9 cellular contexts compared by ENCODE assay signal in the genomic region with DNA sequence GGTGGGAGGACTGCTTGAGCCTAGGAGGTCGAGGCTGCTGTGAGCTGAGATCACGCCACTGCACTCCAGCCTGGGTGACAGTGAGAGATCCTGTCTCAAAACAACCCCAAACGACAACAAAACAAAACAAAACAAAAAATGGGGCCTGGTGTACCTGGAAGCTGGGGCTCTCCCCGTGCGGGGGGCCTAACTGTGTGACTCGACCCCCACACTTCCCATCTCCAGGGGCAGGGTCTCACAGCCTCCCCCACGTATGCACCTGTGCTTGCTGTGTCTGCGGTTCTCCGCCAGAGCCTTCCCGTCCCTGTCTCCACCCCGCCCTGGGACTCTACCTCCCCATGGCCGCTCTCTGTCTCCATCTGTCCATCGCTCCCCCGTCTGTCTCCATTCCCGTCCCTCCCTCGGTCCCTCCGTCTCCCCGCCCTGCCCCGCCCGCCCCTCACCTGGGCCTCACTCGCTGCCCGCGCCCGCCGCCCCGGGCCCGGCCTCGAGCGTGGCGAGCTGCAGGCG. TPM values are rescaled to one million over a fixed set of nuclear protein-coding genes. Genes with fewer than 3 reads are reported as not detected.
DNase-seq lines count a peak whose midpoint lies in the region; ATAC-seq and TF ChIP-seq lines count a peak whose summit lies in the region.
"Had no signal": no experiment of that assay in that cellular context is flagged by ENCODE, and none has a peak within 500 bp of the region (broad histone marks: within the 10 kb centered on the region; RNA-seq: fewer than 3 reads in every experiment).

No MANE protein-coding gene starts in this region.

- TF ChIP-seq POLR2A in ovary (IDR thresholded peaks at IDR 0.05): no peak

- DNase-seq in Calu3: no peak
- DNase-seq in NCI-H146 (lab: John Stamatoyannopoulos, UW): peak; percentile 76
- DNase-seq in coronary artery (ENCODE audit: low spot score): no peak
- DNase-seq in ovary: peak in 1 of 5 donors; percentile 52
- DNase-seq in AG20443 (ENCODE audit: low spot score): no peak
- DNase-seq in NCI-H345 treated with DMSO at 0.1 percent for 48 hours (lab: John Stamatoyannopoulos, UW; ENCODE audit: unreplicated experiment): no peak
- DNase-seq in cortex of kidney (lab: John Stamatoyannopoulos, UW): no peak

- no peaks in the 10 kb centered on the region for H3K27me3 ChIP-seq in ovary

- intact Hi-C loops in Calu3 (cut with micrococcal nuclease; ENCODE audit: unreplicated experiment): loop anchor here (5.0 to 10.0 kb wide), 4 partner anchors 46 to 251 kb away; a partner anchor contains a TSS
- intact Hi-C loops in ovary (cut with DNase I): loop anchor here in 3 of 4 donors (5.0 to 10.0 kb wide), 4 partner anchors 41 to 121 kb away; no protein-coding TSS in a partner anchor

- H3K36me3 ChIP-seq in ovary: no peaks in the 10 kb centered on the region

- TF ChIP-seq EP300 in ovary (IDR thresholded peaks at IDR 0.05): no peak

- peaks cover 33% of the 10 kb centered on the region for H3K4me1 Mint-ChIP-seq in Calu3 (ENCODE audit: low read depth, unreplicated experiment)

- ATAC-seq in GM21515 (IDR thresholded peaks at IDR 0.05; ENCODE audit: unreplicated experiment): no peak

- no peak for TF ChIP-seq CTCF in Calu3 (IDR thresholded peaks at IDR 0.05; ENCODE audit: unreplicated experiment)
- no peak for TF ChIP-seq CTCF in coronary artery (IDR thresholded peaks at IDR 0.05)
- no peak for TF ChIP-seq CTCF in ovary (IDR thresholded peaks at IDR 0.05)

- H3K27ac ChIP-seq in coronary artery (peak overlapping the region in 1 of 2 donors; percentile 97), ovary (peak overlapping the region in 1 of 2 donors; percentile 59)

- CTCF ChIA-PET in Calu3 (lab: Charles Lee): interaction anchor here (0.6 to 2.0 kb wide), 12 partner anchors 31 to 242 kb away, joined by 3 to 10 read pairs (median 5); a partner anchor contains a TSS

- peak overlapping the region; percentile 91 for H3K4me3 Mint-ChIP-seq in Calu3 (ENCODE audit: low read depth, unreplicated experiment)

- peak overlapping the region; percentile 83 for H3K4me3 ChIP-seq in coronary artery
- peak overlapping the region; percentile 38 for H3K4me3 ChIP-seq in ovary

- peaks cover 76% of the 10 kb centered on the region for H3K36me3 Mint-ChIP-seq in Calu3 (ENCODE audit: insufficient read depth, unreplicated experiment)

- BruUV-seq in Calu3 (replicated peaks; lab: Mats Ljungman, UMichigan): no TSS peak

- WGBS in ovary, 3 donors: 9 to 17% (median 10%) methylated on average over 24 to 31 of the region's 31 CpGs

- peaks cover 26% of the 10 kb centered on the region for H3K4me1 ChIP-seq in ovary (ENCODE audit: insufficient read depth)

- no peaks in the 10 kb centered on the region for H3K27me3 Mint-ChIP-seq in Calu3 (ENCODE audit: unreplicated experiment)

- H3K9me3 Mint-ChIP-seq in Calu3 (ENCODE audit: low read depth, unreplicated experiment): no peaks in the 10 kb centered on the region

- peak overlapping the region; percentile 83 for H3K27ac Mint-ChIP-seq in Calu3 (ENCODE audit: unreplicated experiment)

- no peaks in the 10 kb centered on the region for H3K9me3 ChIP-seq in ovary

RNA-seq across cellular contexts. Expression of a gene that starts 0.8 kb away (rescaled TPM):
- total RNA-seq in Calu3 (2022) (38.8 and 49.4 TPM in 2 replicates), ovary (10 to 100 TPM in 1 of 7 donors, 1 to 10 TPM in 5, under 1 TPM in 1; 0.93 to 31.2 (median 2.5) TPM)
- under 1 TPM in 1 of 2 donors, not detected in 1; 0.10 TPM for polyA plus RNA-seq in ovary

RNA-seq across cellular contexts. Expression of a gene that starts 2.4 kb away (rescaled TPM):
- 1,462 and 1,520 TPM in 2 replicates for total RNA-seq in Calu3 (2022)
- 1,000 to 10,000 TPM in 5 of 7 donors, 100 to 1,000 TPM in 2; 604 to 2,543 (median 2,257) TPM for total RNA-seq in ovary
- polyA plus RNA-seq in ovary: 1,000 to 10,000 TPM in 1 of 2 donors, 100 to 1,000 TPM in 1; 391 to 2,645 TPM

RNA-seq across cellular contexts. Expression of a gene that starts 6.7 kb away (rescaled TPM):
- total RNA-seq in Calu3 (2022): not detected in 2 replicates
- total RNA-seq in ovary: 10 to 100 TPM in 1 of 7 donors, 1 to 10 TPM in 3, under 1 TPM in 1, not detected in 2; 0.72 to 45.1 (median 2.5) TPM
- polyA plus RNA-seq in ovary: not detected

RNA-seq across cellular contexts. Expression of a gene that starts 13.1 kb away (rescaled TPM):
- 0.97 and 1.3 TPM in 2 replicates for total RNA-seq in Calu3 (2022)
- 1 to 10 TPM in 1 of 7 donors, under 1 TPM in 1, not detected in 5; 0.11 to 1.3 TPM for total RNA-seq in ovary
- under 1 TPM in 1 of 2 donors, not detected in 1; 0.08 TPM for polyA plus RNA-seq in ovary

RNA-seq across cellular contexts. Expression of a gene that starts 20.3 kb away (rescaled TPM):
- total RNA-seq in Calu3 (2022): not detected in 2 replicates
- total RNA-seq in ovary: not detected
- polyA plus RNA-seq in ovary: not detected
- total RNA-seq: M059J had no signal
